Comparison of ENCODE assay signal across 12 cellular contexts in genomic region chr2:44748-45341, GRCh38. TPM values are rescaled to one million over a fixed set of nuclear protein-coding genes. Genes with fewer than 3 reads are reported as not detected.
DNase-seq lines count a peak whose midpoint lies in the region; ATAC-seq, FAIRE-seq and TF ChIP-seq lines count a peak whose summit lies in the region.
"Had no signal": no experiment of that assay in that cellular context is flagged by ENCODE, and none has a peak within 500 bp of the region (broad histone marks: within the 10 kb centered on the region; RNA-seq: fewer than 3 reads in every experiment).

No MANE protein-coding gene starts in this region.

- H3K27ac ChIP-seq in right atrium auricular region: peak overlapping the region; percentile 79 to 88
- H3K27ac ChIP-seq in coronary artery: peak overlapping the region; percentile 71 to 96

- DNase-seq in right atrium auricular region (ENCODE audit: low spot score) (no peak), left ventricle myocardium superior (no peak), coronary artery (ENCODE audit: low spot score) (no peak), mucosa of descending colon (peak; percentile 66 to 79 (median 72)), D721Med (ENCODE audit: insufficient read length, low spot score) (no peak), A172 (ENCODE audit: low spot score) (no peak)
- DNase-seq: EL, SW 1271 had no signal

- H3K36me3 ChIP-seq in right atrium auricular region (no peaks in the 10 kb centered on the region), mucosa of descending colon (ENCODE audit: low read depth) (no peaks in the 10 kb centered on the region)
- H3K36me3 ChIP-seq: tibial nerve had no signal

- peaks cover 0 to 22% of the 10 kb centered on the region in 2 donors for H3K4me1 ChIP-seq in right atrium auricular region
- H3K4me1 ChIP-seq in mucosa of descending colon (ENCODE audit: low read depth): peaks cover 22% of the 10 kb centered on the region

- intact Hi-C loops in left ventricle myocardium superior (cut with micrococcal nuclease): no loop called here
- intact Hi-C loops in mucosa of descending colon (cut with DNase I, micrococcal nuclease): no loop called here

- peaks cover 0 to 3% of the 10 kb centered on the region in 2 donors for H3K27me3 ChIP-seq in right atrium auricular region

- TF ChIP-seq CTCF in right atrium auricular region (IDR thresholded peaks at IDR 0.05): no peak
- no peak for TF ChIP-seq CTCF in coronary artery (IDR thresholded peaks at IDR 0.05)
- TF ChIP-seq CTCF in mucosa of descending colon (IDR thresholded peaks at IDR 0.05): no peak
- no peak for TF ChIP-seq CTCF in D721Med (IDR thresholded peaks at IDR 0.05; ENCODE audit: insufficient read depth, missing control alignments)

- no peak for FAIRE-seq in D721Med (lab: Jason Lieb, UNC)

- ATAC-seq in left ventricle myocardium superior (no peak), mucosa of descending colon (peak; percentile 60), HG03442 (IDR thresholded peaks at IDR 0.05; ENCODE audit: unreplicated experiment) (no peak), GM19452 (IDR thresholded peaks at IDR 0.05; ENCODE audit: unreplicated experiment) (no peak)

- H3K4me3 ChIP-seq in right atrium auricular region (peak overlapping the region; percentile 59 to 61), coronary artery (peak overlapping the region; percentile 90), mucosa of descending colon (peak overlapping the region; percentile 83)

- H3K9me3 ChIP-seq in right atrium auricular region (no peaks in the 10 kb centered on the region), mucosa of descending colon (no peaks in the 10 kb centered on the region)
- H3K9me3 ChIP-seq: tibial nerve had no signal

RNA-seq across cellular contexts. Expression of gene FAM110C, which starts 1.5 kb away (rescaled TPM):
- total RNA-seq in right atrium auricular region (10 to 100 TPM in 1 of 2 donors, 1 to 10 TPM in 1; 8.3 to 12.4 TPM), left ventricle myocardium superior (5.2 TPM), mucosa of descending colon (10 to 100 TPM; 14.2 to 33.6 (median 28.9) TPM)
- not detected in 2 replicates for total RNA-seq in A172 (2014; rRNA removed; shearing (Covaris generic))
- total RNA-seq: LHCN-M2 had no signal

Comparison
In these comparisons a context has a peak if more than half of its experiments do, and no peak if none do; other contexts are left out.
1. DNase-seq: peak in mucosa of descending colon (3 of 3); none in right atrium auricular region (single experiment), left ventricle myocardium superior (single experiment), coronary artery (single experiment), D721Med (single experiment) and A172 (single experiment).
2. Peak in every context shown above with its lines, with median percentiles within 50 percentile points of each other: H3K4me3 ChIP-seq.